ENCODE assay signal across 13 cellular contexts in the genomic region with DNA sequence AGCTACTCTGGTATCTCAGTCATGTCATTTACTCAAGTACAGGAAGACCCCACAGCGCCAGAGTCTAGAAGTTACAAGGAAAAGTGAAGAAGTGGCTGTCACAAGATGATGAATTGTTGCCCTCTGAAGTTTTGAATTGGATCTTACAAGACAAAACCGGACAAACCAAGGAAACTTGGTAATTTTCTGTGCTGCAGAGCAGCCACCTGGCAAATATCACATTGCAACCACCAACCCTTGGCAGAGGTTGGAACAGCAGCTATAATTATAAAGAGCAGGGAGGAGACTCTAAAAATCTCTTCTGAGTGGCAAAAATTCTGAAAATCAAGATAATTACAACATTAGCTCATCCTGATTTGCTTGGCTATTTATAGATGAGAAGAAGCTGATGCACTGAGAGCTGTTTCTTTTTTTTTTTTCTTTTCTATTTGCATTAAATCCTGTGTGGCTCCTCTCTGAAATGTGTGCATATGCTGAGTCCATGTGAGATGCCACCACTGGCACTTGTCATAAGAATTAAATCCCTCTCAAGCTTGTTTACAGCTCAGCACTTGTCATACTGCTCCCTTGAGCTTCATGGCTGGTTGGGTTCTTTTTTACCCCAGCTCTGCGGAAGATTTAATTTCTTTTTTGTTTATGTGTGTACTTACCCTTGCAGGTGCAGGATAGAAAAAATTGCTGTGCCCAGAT.
DNase-seq lines count a peak whose midpoint lies in the region; ATAC-seq and TF ChIP-seq lines count a peak whose summit lies in the region.
"Had no signal": no experiment of that assay in that cellular context is flagged by ENCODE, and none has a peak within 500 bp of the region (broad histone marks: within the 10 kb centered on the region; RNA-seq: fewer than 3 reads in every experiment).

No MANE protein-coding gene starts in this region.

- peak overlapping the region; percentile 85 for H3K27ac ChIP-seq in cingulate gyrus (ENCODE audit: low read depth, low read length)
- H3K27ac ChIP-seq: upper lobe of right lung had no signal

- CTCF ChIA-PET in GM10248 (lab: Yijun Ruan, JAX): interaction anchor here (0.8 to 4.0 kb wide), 6 partner anchors 9 to 42 kb away, joined by 3 to 14 read pairs (median 4); no protein-coding TSS in a partner anchor

- peak; percentile 19 for DNase-seq in NCI-H510A treated with DMSO at 0.1 percent for 48 hours (lab: John Stamatoyannopoulos, UW)
- no peak for DNase-seq in NCI-H510A (lab: John Stamatoyannopoulos, UW)
- DNase-seq in NCI-H345 (lab: John Stamatoyannopoulos, UW): peak; percentile 62
- no peak for DNase-seq in GM10248 (ENCODE audit: extremely low spot score)
- no peak for DNase-seq in cardiac septum (ENCODE audit: low spot score)
- DNase-seq: activated T-cell treated with anti-CD3 and anti-CD28 coated beads, Interleukin-2, amount 50 U/mL, for 1 hour; mesendoderm; stimulated activated CD4-positive, alpha-beta T cell treated with anti-CD3 and anti-CD28 coated beads, Interleukin-15, amount 100 ng/mL, for 24 hours; T-helper 1 cell; upper lobe of right lung had no signal

- intact Hi-C loops in cardiac septum (cut with DNase I): no loop called here

- no peak for TF ChIP-seq CTCF in GM10248 (IDR thresholded peaks at IDR 0.05; ENCODE audit: control extremely low read depth, extremely low read depth, low read depth, missing control alignments)

- POLR2A ChIA-PET in GM10248 (lab: Yijun Ruan, JAX): no interaction called here

- ATAC-seq in HG03521 (IDR thresholded peaks at IDR 0.05; ENCODE audit: unreplicated experiment) (no peak), HG02678 (IDR thresholded peaks at IDR 0.05; ENCODE audit: unreplicated experiment) (no peak)
- ATAC-seq: upper lobe of right lung had no signal

Comparison
In these comparisons a context has a peak if more than half of its experiments do, and no peak if none do; other contexts are left out.
1. DNase-seq: peak in NCI-H510A treated with DMSO at 0.1 percent for 48 hours (single experiment) and NCI-H345 (single experiment); none in NCI-H510A (single experiment), GM10248 (single experiment) and cardiac septum (single experiment).